ENCODE assay signal across 8 cellular contexts in the genomic region with DNA sequence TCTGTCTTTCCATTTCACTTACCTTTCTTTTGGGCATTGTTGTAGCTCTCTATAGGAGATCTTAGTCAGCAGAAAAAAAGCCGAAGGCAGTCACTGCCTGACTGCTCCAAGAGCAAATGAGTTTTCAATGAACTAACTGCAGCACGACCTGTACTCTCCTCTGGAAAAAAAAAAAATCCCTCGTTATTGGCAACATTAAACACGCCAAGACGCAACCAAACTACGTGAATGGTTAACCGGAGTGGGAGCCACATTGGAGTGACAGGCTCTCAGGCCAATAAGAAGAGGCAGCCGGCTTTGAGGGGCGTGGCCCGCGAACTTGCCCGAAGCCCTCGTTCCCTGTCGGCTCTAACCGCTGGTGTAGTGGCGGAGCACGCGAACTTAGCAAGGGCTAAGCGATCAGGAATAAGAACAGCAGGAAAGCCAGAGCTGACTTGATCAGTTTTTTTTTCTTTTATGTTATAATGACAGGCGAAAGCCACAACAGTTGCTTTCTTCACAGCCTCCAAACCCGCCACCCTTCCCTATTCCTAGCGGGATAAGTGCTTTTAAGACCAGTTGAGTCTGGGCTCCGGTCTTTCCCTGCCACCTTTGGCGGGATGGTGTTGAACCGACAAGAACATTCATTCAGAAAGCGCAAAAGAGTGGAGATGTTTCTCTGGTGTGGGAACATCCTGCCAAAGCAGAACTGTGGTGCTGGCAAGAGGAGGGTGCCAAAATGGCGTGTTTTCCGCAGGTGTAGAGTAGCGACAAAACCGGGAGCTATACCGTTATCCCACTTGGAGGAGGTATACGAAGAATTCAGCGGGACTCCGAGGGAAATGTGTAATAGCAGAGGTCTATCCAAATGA.
DNase-seq lines count a peak whose midpoint lies in the region; ATAC-seq and TF ChIP-seq lines count a peak whose summit lies in the region.

No MANE protein-coding gene starts in this region.

- peaks cover 8% of the 10 kb centered on the region for H3K4me1 Mint-ChIP-seq in activated naive CD4-positive, alpha-beta T cell treated with anti-CD3 and anti-CD28 coated beads, Interleukin-2, amount 50 U/mL, for 24 hours
- peaks cover 2% of the 10 kb centered on the region for H3K4me1 Mint-ChIP-seq in glutamatergic neuron (ENCODE audit: low read depth, unreplicated experiment)

- ATAC-seq in GM21737 (IDR thresholded peaks at IDR 0.05; ENCODE audit: unreplicated experiment), result peak; percentile 98

- H3K4me3 ChIP-seq in DOHH2 (ENCODE audit: low read length), result peak overlapping the region; percentile 90
- H3K4me3 ChIP-seq in SK-N-MC, result peak overlapping the region; percentile 79
- peak overlapping the region; percentile 60 for H3K4me3 ChIP-seq in suprapubic skin

- peak overlapping the region; percentile 82 for H3K27ac Mint-ChIP-seq in activated naive CD4-positive, alpha-beta T cell treated with anti-CD3 and anti-CD28 coated beads, Interleukin-2, amount 50 U/mL, for 24 hours
- peak overlapping the region; percentile 88 for H3K27ac Mint-ChIP-seq in glutamatergic neuron (ENCODE audit: unreplicated experiment)

- WGBS in suprapubic skin, result 32% methylated on average over 34 of the region's 34 CpGs

- H4K20me1 ChIP-seq in DOHH2 (ENCODE audit: control insufficient read depth, insufficient read depth, low read depth, low read length), result no peaks in the 10 kb centered on the region

- no peak for TF ChIP-seq EP300 in suprapubic skin (IDR thresholded peaks at IDR 0.05)

- H3K9me2 ChIP-seq in DOHH2 (replicated peaks; ENCODE audit: control insufficient read depth, low read length), result no peaks in the 10 kb centered on the region

- H3K4me1 ChIP-seq in DOHH2 (ENCODE audit: control insufficient read depth, low read length), result peaks cover 6% of the 10 kb centered on the region; the same call in 1 of the 2 replicates
- peaks cover 4% of the 10 kb centered on the region for H3K4me1 ChIP-seq in suprapubic skin

- peak overlapping the region; percentile 82 for H3K9ac ChIP-seq in SK-N-MC (ENCODE audit: insufficient read length)

- H3K36me3 ChIP-seq in DOHH2 (ENCODE audit: control insufficient read depth, low read length) (no peaks in the 10 kb centered on the region), SK-N-MC (ENCODE audit: insufficient read depth, low read length) (no peaks in the 10 kb centered on the region; the same call in 1 of the 2 replicates), suprapubic skin (no peaks in the 10 kb centered on the region)

- H3F3A ChIP-seq in DOHH2 (ENCODE audit: control insufficient read depth, insufficient read depth), result no peaks in the 10 kb centered on the region

- no peak for TF ChIP-seq POLR2A in suprapubic skin (IDR thresholded peaks at IDR 0.05)

- H3K9me3 ChIP-seq in DOHH2 (ENCODE audit: control insufficient read depth, insufficient read depth, low read length) (no peaks in the 10 kb centered on the region), SK-N-MC (ENCODE audit: low read depth, low read length) (no peaks in the 10 kb centered on the region), suprapubic skin (no peaks in the 10 kb centered on the region)

- peak overlapping the region; percentile 90 for H3K4me3 Mint-ChIP-seq in activated naive CD4-positive, alpha-beta T cell treated with anti-CD3 and anti-CD28 coated beads, Interleukin-2, amount 50 U/mL, for 24 hours
- peak overlapping the region; percentile 99 for H3K4me3 Mint-ChIP-seq in glutamatergic neuron (ENCODE audit: unreplicated experiment)

- DNase-seq in KG1 (lab: John Stamatoyannopoulos, UW) (peak; percentile 46), SK-N-MC (ENCODE audit: low read depth, low spot score) (peak; percentile 85), glutamatergic neuron (peak; percentile 86), occipital lobe (lab: John Stamatoyannopoulos, UW) (peak; percentile 75), suprapubic skin (ENCODE audit: low spot score in 2 of 2) (peak; percentile 90 to 92)

- TF ChIP-seq CTCF in DOHH2 (IDR thresholded peaks at IDR 0.05; ENCODE audit: low read depth, low read length, poor library complexity, severe bottlenecking), result no peak
- no peak for TF ChIP-seq CTCF in glutamatergic neuron (IDR thresholded peaks at IDR 0.05; ENCODE audit: partially characterized antibody, unreplicated experiment)
- no peak for TF ChIP-seq CTCF in suprapubic skin (IDR thresholded peaks at IDR 0.05)

- H3K79me2 ChIP-seq in DOHH2 (ENCODE audit: control insufficient read depth, low read length), result peaks cover 21% of the 10 kb centered on the region

- H3K4me2 ChIP-seq in DOHH2 (ENCODE audit: low read length), result peak overlapping the region; percentile 93

- H3K27me3 Mint-ChIP-seq in activated naive CD4-positive, alpha-beta T cell treated with anti-CD3 and anti-CD28 coated beads, Interleukin-2, amount 50 U/mL, for 24 hours, result no peaks in the 10 kb centered on the region
- peaks cover 2% of the 10 kb centered on the region for H3K27me3 Mint-ChIP-seq in glutamatergic neuron (ENCODE audit: unreplicated experiment)

- no peaks in the 10 kb centered on the region for H3K36me3 Mint-ChIP-seq in activated naive CD4-positive, alpha-beta T cell treated with anti-CD3 and anti-CD28 coated beads, Interleukin-2, amount 50 U/mL, for 24 hours
- no peaks in the 10 kb centered on the region for H3K36me3 Mint-ChIP-seq in glutamatergic neuron (ENCODE audit: unreplicated experiment)

- H3K27me3 ChIP-seq in DOHH2 (ENCODE audit: control insufficient read depth, low read length) (no peaks in the 10 kb centered on the region; the same call in 1 of the 2 replicates), suprapubic skin (no peaks in the 10 kb centered on the region)

- H3K9me3 Mint-ChIP-seq in activated naive CD4-positive, alpha-beta T cell treated with anti-CD3 and anti-CD28 coated beads, Interleukin-2, amount 50 U/mL, for 24 hours, result no peaks in the 10 kb centered on the region
- H3K9me3 Mint-ChIP-seq in glutamatergic neuron (ENCODE audit: unreplicated experiment), result no peaks in the 10 kb centered on the region

- H3K27ac ChIP-seq in DOHH2 (ENCODE audit: low read depth, low read length) (peak overlapping the region; percentile 45), SK-N-MC (peak overlapping the region; percentile 92), suprapubic skin (peak overlapping the region; percentile 38)

Comparison
In these comparisons a context has a peak if more than half of its experiments do, and no peak if none do; other contexts are left out.
1. Peak in every context shown above with its lines: DNase-seq, ATAC-seq, H3K4me3 ChIP-seq and H3K27ac ChIP-seq.
2. H3K27ac ChIP-seq: peak in every context shown above with its lines; median percentile 92 in SK-N-MC; 45 in DOHH2; 38 in suprapubic skin.